Comparison of ENCODE assay signal across 34 cellular contexts in the genomic region with DNA sequence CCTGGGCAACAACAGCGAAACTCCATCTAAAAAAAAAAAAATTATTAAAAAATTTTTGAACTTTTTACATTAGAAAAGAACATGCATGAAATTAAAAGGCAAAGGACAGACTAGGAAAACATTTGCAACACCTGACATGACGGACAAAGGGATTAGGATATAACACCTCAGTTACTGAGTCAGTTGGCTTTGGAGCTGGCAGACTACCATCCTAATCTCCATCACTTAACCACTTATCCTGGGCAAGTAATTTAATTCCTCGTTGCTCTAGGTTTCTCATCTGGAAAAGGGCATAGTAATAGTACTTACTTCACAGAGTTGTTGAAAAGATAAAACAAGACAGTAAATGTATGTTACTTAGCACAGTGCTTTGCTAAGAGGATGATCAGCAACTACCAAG.
"Had no signal": no experiment of that assay in that cellular context is flagged by ENCODE, and none has a peak within 500 bp of the region (broad histone marks: within the 10 kb centered on the region; RNA-seq: fewer than 3 reads in every experiment).

No MANE protein-coding gene starts in this region.

- H3K4me3 ChIP-seq: adrenal gland, body of pancreas, esophagus muscularis mucosa, gastrocnemius medialis, heart left ventricle had no signal

- H3K27ac Mint-ChIP-seq: activated B cell treated with CpG ODN at 0.5 μM for 24 hours; activated CD8-positive, alpha-beta memory T cell treated with anti-CD3 and anti-CD28 coated beads, Interleukin-2, amount 10 ng/mL, durations not matched to agents 7 days and 5 days; activated CD8-positive, alpha-beta T cell treated with anti-CD3 and anti-CD28 coated beads, Interleukin-2, amount 10 ng/mL, durations not matched to agents 7 days and 5 days; activated naive CD4-positive, alpha-beta T cell treated with anti-CD3 and anti-CD28 coated beads for 36 hours; activated naive CD4-positive, alpha-beta T cell treated with anti-CD3 and anti-CD28 coated beads, Interleukin-2, amount 50 U/mL, for 24 hours; activated naive CD8-positive, alpha-beta T cell treated with anti-CD3 and anti-CD28 coated beads for 36 hours; activated naive CD8-positive, alpha-beta T cell treated with anti-CD3 and anti-CD28 coated beads, Interleukin-2, amount 50 U/mL, for 24 hours; activated T-helper 1 cell treated with anti-CD3 and anti-CD28 coated beads, Interleukin-12 subunit alpha, Interleukin-12 subunit beta, Interleukin-2, Interleukin-4 antibody, amounts not matched to agents 30 ng/mL and 10 ng/mL and 1 ng/mL, durations not matched to agents 14 hours and 24 hours and 36 hours; activated T-helper 2 cell treated with anti-CD3 and anti-CD28 coated beads, Interferon-gamma antibody, Interleukin-2, Interleukin-4, amounts not matched to agents 10 μg/mL and 5 μg/mL and 100 μg/mL, durations not matched to agents 14 hours and 24 hours and 36 hours; effector memory CD8-positive, alpha-beta T cell; T-helper 2 cell treated with Interferon-gamma antibody and Interleukin-4, amounts not matched to agents 5 μg/mL and 100 μg/mL, for 36 hours had no signal

- DNase-seq: activated B cell treated with CpG ODN at 0.5 μM for 24 hours; activated CD4-positive, alpha-beta T cell treated with anti-CD3 and anti-CD28 coated beads for 48 hours; activated CD4-positive, alpha-beta T cell treated with anti-CD3 and anti-CD28 coated beads, Interleukin-2, amount 50 U/mL, for 1 hour; activated CD4-positive, alpha-beta T cell treated with anti-CD3 and anti-CD28 coated beads, Interleukin-2, amount 50 U/mL, for 48 hours; activated CD8-positive, alpha-beta memory T cell treated with anti-CD3 and anti-CD28 coated beads, Interleukin-2, amount 10 ng/mL, durations not matched to agents 7 days and 5 days; activated CD8-positive, alpha-beta memory T cell treated with anti-CD3 and anti-CD28 coated beads, Interleukin-2, amount 50 U/mL, for 4 hours; activated CD8-positive, alpha-beta T cell treated with anti-CD3 and anti-CD28 coated beads, Interleukin-2, amount 10 ng/mL, durations not matched to agents 7 days and 5 days; activated effector memory CD4-positive, alpha-beta T cell treated with anti-CD3 and anti-CD28 coated beads, Interleukin-2, amount 50 U/mL, for 16 hours; activated naive CD4-positive, alpha-beta T cell treated with anti-CD3 and anti-CD28 coated beads for 36 hours; activated naive CD8-positive, alpha-beta T cell treated with anti-CD3 and anti-CD28 coated beads for 36 hours; activated naive CD8-positive, alpha-beta T cell treated with anti-CD3 and anti-CD28 coated beads, Interleukin-2, amount 50 U/mL, for 24 hours; activated T-cell treated with anti-CD3 and anti-CD28 coated beads, Interleukin-2, amount 50 U/mL, for 1 hour; activated T-cell treated with anti-CD3 and anti-CD28 coated beads, Interleukin-2, amount 50 U/mL, for 48 hours; adrenal gland; amygdala; aorta; body of pancreas; caudate nucleus; cortex of kidney; dermis blood vessel endothelial cell; effector CD4-positive, alpha-beta T cell; effector memory CD8-positive, alpha-beta T cell; erythroblast; foreskin keratinocyte; gastrocnemius medialis; glutamatergic neuron; heart left ventricle; T1000; WERI-Rb-1 had no signal

- H3K36me3 Mint-ChIP-seq: activated naive CD8-positive, alpha-beta T cell treated with anti-CD3 and anti-CD28 coated beads for 36 hours had no signal

- H3K4me3 Mint-ChIP-seq: activated B cell treated with CpG ODN at 0.5 μM for 24 hours; activated CD8-positive, alpha-beta memory T cell treated with anti-CD3 and anti-CD28 coated beads, Interleukin-2, amount 10 ng/mL, durations not matched to agents 7 days and 5 days; activated CD8-positive, alpha-beta T cell treated with anti-CD3 and anti-CD28 coated beads, Interleukin-2, amount 10 ng/mL, durations not matched to agents 7 days and 5 days; activated naive CD4-positive, alpha-beta T cell treated with anti-CD3 and anti-CD28 coated beads for 36 hours; activated naive CD4-positive, alpha-beta T cell treated with anti-CD3 and anti-CD28 coated beads, Interleukin-2, amount 50 U/mL, for 24 hours; activated naive CD8-positive, alpha-beta T cell treated with anti-CD3 and anti-CD28 coated beads for 36 hours; activated naive CD8-positive, alpha-beta T cell treated with anti-CD3 and anti-CD28 coated beads, Interleukin-2, amount 50 U/mL, for 24 hours; activated T-helper 1 cell treated with anti-CD3 and anti-CD28 coated beads, Interleukin-12 subunit alpha, Interleukin-12 subunit beta, Interleukin-2, Interleukin-4 antibody, amounts not matched to agents 30 ng/mL and 10 ng/mL and 1 ng/mL, durations not matched to agents 14 hours and 24 hours and 36 hours; effector memory CD8-positive, alpha-beta T cell; T-helper 2 cell treated with Interferon-gamma antibody and Interleukin-4, amounts not matched to agents 5 μg/mL and 100 μg/mL, for 36 hours had no signal

- H3K9me3 ChIP-seq: adrenal gland, body of pancreas, esophagus muscularis mucosa, gastrocnemius medialis, heart left ventricle had no signal

- H3K9me3 Mint-ChIP-seq: activated B cell treated with CpG ODN at 0.5 μM for 24 hours; activated naive CD4-positive, alpha-beta T cell treated with anti-CD3 and anti-CD28 coated beads for 36 hours; activated naive CD4-positive, alpha-beta T cell treated with anti-CD3 and anti-CD28 coated beads, Interleukin-2, amount 50 U/mL, for 24 hours; activated naive CD8-positive, alpha-beta T cell treated with anti-CD3 and anti-CD28 coated beads for 36 hours; activated naive CD8-positive, alpha-beta T cell treated with anti-CD3 and anti-CD28 coated beads, Interleukin-2, amount 50 U/mL, for 24 hours; activated T-helper 1 cell treated with anti-CD3 and anti-CD28 coated beads, Interleukin-12 subunit alpha, Interleukin-12 subunit beta, Interleukin-2, Interleukin-4 antibody, amounts not matched to agents 30 ng/mL and 10 ng/mL and 1 ng/mL, durations not matched to agents 14 hours and 24 hours and 36 hours; activated T-helper 2 cell treated with anti-CD3 and anti-CD28 coated beads, Interferon-gamma antibody, Interleukin-2, Interleukin-4, amounts not matched to agents 10 μg/mL and 5 μg/mL and 100 μg/mL, durations not matched to agents 14 hours and 24 hours and 36 hours; effector memory CD8-positive, alpha-beta T cell; T-helper 2 cell treated with Interferon-gamma antibody and Interleukin-4, amounts not matched to agents 5 μg/mL and 100 μg/mL, for 36 hours had no signal

- H3K27me3 Mint-ChIP-seq: activated B cell treated with CpG ODN at 0.5 μM for 24 hours; activated CD8-positive, alpha-beta memory T cell treated with anti-CD3 and anti-CD28 coated beads, Interleukin-2, amount 10 ng/mL, durations not matched to agents 7 days and 5 days; activated naive CD4-positive, alpha-beta T cell treated with anti-CD3 and anti-CD28 coated beads, Interleukin-2, amount 50 U/mL, for 24 hours; activated naive CD8-positive, alpha-beta T cell treated with anti-CD3 and anti-CD28 coated beads for 36 hours; activated naive CD8-positive, alpha-beta T cell treated with anti-CD3 and anti-CD28 coated beads, Interleukin-2, amount 50 U/mL, for 24 hours; effector memory CD8-positive, alpha-beta T cell had no signal

- H3K27ac ChIP-seq: adrenal gland, body of pancreas, esophagus muscularis mucosa, foreskin keratinocyte, gastrocnemius medialis, heart left ventricle, WERI-Rb-1 had no signal
